19 cellular contexts compared by ENCODE assay signal in the genomic region with DNA sequence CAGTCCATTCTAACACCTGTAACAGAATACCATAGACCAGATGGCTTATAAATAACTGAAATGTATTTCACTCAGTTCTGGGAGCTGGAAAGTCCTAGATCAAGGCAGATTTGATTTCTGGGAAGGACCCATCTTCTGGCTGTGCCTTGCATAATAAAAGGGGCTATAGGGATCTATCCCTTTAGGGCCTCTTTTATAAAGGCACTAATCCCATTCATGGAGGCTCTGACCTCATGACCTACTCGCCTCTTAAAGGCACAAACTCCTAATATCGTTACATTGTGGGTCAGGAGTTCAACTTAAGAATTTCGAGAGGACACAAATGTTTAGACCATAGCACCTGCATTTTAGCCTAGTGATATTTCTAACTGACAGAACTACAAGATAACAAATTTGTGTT.
DNase-seq lines count a peak whose midpoint lies in the region; ATAC-seq, FAIRE-seq and TF ChIP-seq lines count a peak whose summit lies in the region.
"Had no signal": no experiment of that assay in that cellular context is flagged by ENCODE, and none has a peak within 500 bp of the region (broad histone marks: within the 10 kb centered on the region; RNA-seq: fewer than 3 reads in every experiment).

No MANE protein-coding gene starts in this region.

- no peak overlapping the region for H3K27ac Mint-ChIP-seq in GM23338
- H3K27ac Mint-ChIP-seq: B cell; CD4-positive, alpha-beta T cell; HFFc6 had no signal

- no peak overlapping the region for H4K5ac ChIP-seq in H1 (ENCODE audit: insufficient read length, low read depth, low read length)

- H3K4me3 Mint-ChIP-seq in GM23338, result no peak overlapping the region
- H3K4me3 Mint-ChIP-seq: B cell; CD4-positive, alpha-beta T cell; HFFc6 had no signal

- TF ChIP-seq CTCF in GM23338 (conservative IDR thresholded peaks at IDR 0.05; ENCODE audit: low read depth in 2 of 2), result no peak
- TF ChIP-seq CTCF in H1 (IDR thresholded peaks at IDR 0.05; ENCODE audit: control extremely low read depth in 1 of 3, insufficient read depth in 1 of 3, low read depth in 1 of 3, low read length in 3 of 3), result no peak

- no peak overlapping the region for H3K14ac ChIP-seq in H1 (ENCODE audit: insufficient read length)
- no peak overlapping the region for H3K14ac ChIP-seq in neuronal stem cell (ENCODE audit: low read length)

- no peak overlapping the region for H3K56ac ChIP-seq in H1 (replicated peaks; ENCODE audit: insufficient read length, low read depth, low read length)

- no peak overlapping the region for H2AFZ ChIP-seq in GM23338
- H2AFZ ChIP-seq in H1 (ENCODE audit: low read length), result no peak overlapping the region
- peak overlapping the region; percentile 69 for H2AFZ ChIP-seq in neuronal stem cell (ENCODE audit: low read length)

- H3K4me1 ChIP-seq in GM23338 (ENCODE audit: insufficient read depth), result no peaks in the 10 kb centered on the region
- H3K4me1 ChIP-seq in H1 (replicated peaks in 1 of 4; ENCODE audit: control insufficient read depth in 3 of 4, insufficient read depth in 4 of 4, low read length in 3 of 4), result no peaks in the 10 kb centered on the region
- peaks cover 4 to 7% of the 10 kb centered on the region in 2 donors for H3K4me1 ChIP-seq in neuronal stem cell (ENCODE audit: control insufficient read depth in 2 of 2, insufficient read depth in 1 of 2, low read depth in 1 of 2, low read length in 2 of 2)

- no peak overlapping the region for H2BK5ac ChIP-seq in H1 (ENCODE audit: low read depth, low read length)
- H2BK5ac ChIP-seq in neuronal stem cell (ENCODE audit: low read length), result no peak overlapping the region

- H2BK120ac ChIP-seq in H1 (replicated peaks; ENCODE audit: low read depth, low read length), result no peak overlapping the region
- H2BK120ac ChIP-seq in neuronal stem cell (ENCODE audit: low read depth, low read length), result no peak overlapping the region

- no peaks in the 10 kb centered on the region for H3K4me1 Mint-ChIP-seq in GM23338
- H3K4me1 Mint-ChIP-seq: B cell had no signal

- no peaks in the 10 kb centered on the region for H3K9me3 Mint-ChIP-seq in GM23338

- CTCF ChIA-PET in H1 (lab: Charles Lee; ENCODE audit: partially characterized antibody), result no interaction called here

- no peaks in the 10 kb centered on the region for H3K36me3 Mint-ChIP-seq in GM23338 (ENCODE audit: low read depth)

- H3K27me3 Mint-ChIP-seq in GM23338 (ENCODE audit: insufficient read depth, low read depth, poor library complexity), result no peaks in the 10 kb centered on the region
- H3K27me3 Mint-ChIP-seq: B cell; CD4-positive, alpha-beta T cell had no signal

- WGBS in H1 (ENCODE audit: extremely low coverage in 1 of 2, insufficient coverage in 1 of 2, insufficient read length in 1 of 2, insufficient replicate concordance in 2 of 2, low coverage in 1 of 2, low lambda C conversion rate in 2 of 2, missing lambda C conversion rate in 1 of 2), 2 experiments, result 88% methylated on average over 3 of the region's 3 CpGs; no CpG with 5 or more reads in 1 of the 2 experiments
- no CpG with 5 or more reads among the region's 3 CpGs for WGBS in neuronal stem cell (ENCODE audit: extremely low coverage in 2 of 2, insufficient read length in 2 of 2, insufficient replicate concordance in 1 of 2), 2 donors

- TF ChIP-seq EP300 in H1 (IDR thresholded peaks at IDR 0.05; ENCODE audit: borderline replicate concordance in 1 of 2, low read depth in 2 of 2, low read length in 2 of 2), result no peak

- no peak overlapping the region for H3K4me2 ChIP-seq in GM23338
- H3K4me2 ChIP-seq in H1 (ENCODE audit: insufficient read depth in 1 of 2, low read depth in 2 of 2, low read length in 2 of 2), result no peak overlapping the region
- no peak overlapping the region for H3K4me2 ChIP-seq in neuronal stem cell (ENCODE audit: insufficient read depth, low read length, poor library complexity, severe bottlenecking)

- no peak overlapping the region for H2BK20ac ChIP-seq in H1 (ENCODE audit: low read length)

- H2BK12ac ChIP-seq in H1 (ENCODE audit: low read depth, low read length), result no peak overlapping the region
- no peak overlapping the region for H2BK12ac ChIP-seq in neuronal stem cell (ENCODE audit: low read length)

- H4K91ac ChIP-seq in H1 (replicated peaks; ENCODE audit: insufficient read length, low read length) (no peak overlapping the region), neuronal stem cell (ENCODE audit: low read depth, low read length, poor library complexity) (no peak overlapping the region)

- H3K9me2 ChIP-seq in GM23338 (ENCODE audit: insufficient read depth), result no peaks in the 10 kb centered on the region

- H3F3A ChIP-seq in GM23338 (replicated peaks; ENCODE audit: low read depth), result no peaks in the 10 kb centered on the region

- H4K20me1 ChIP-seq in GM23338 (replicated peaks; ENCODE audit: insufficient read depth) (no peaks in the 10 kb centered on the region), H1 (replicated peaks in 1 of 2; ENCODE audit: control insufficient read depth in 1 of 2, insufficient read depth in 2 of 2, low read length in 2 of 2) (no peaks in the 10 kb centered on the region)

- H3K4ac ChIP-seq in H1 (replicated peaks; ENCODE audit: insufficient read length, low read depth, low read length), result no peak overlapping the region
- no peak overlapping the region for H3K4ac ChIP-seq in neuronal stem cell (ENCODE audit: low read length)

- H3K27ac ChIP-seq in GM23338 (ENCODE audit: low read depth) (no peak overlapping the region), H1 (ENCODE audit: low read depth, low read length) (no peak overlapping the region), neuronal stem cell (replicated peaks; ENCODE audit: low read length) (no peak overlapping the region)

- H3K27me3 ChIP-seq in GM23338 (ENCODE audit: insufficient read depth) (no peaks in the 10 kb centered on the region), H1 (replicated peaks in 1 of 4; ENCODE audit: control insufficient read depth in 3 of 4, extremely low read depth in 1 of 4, insufficient read depth in 3 of 4, low read length in 3 of 4) (no peaks in the 10 kb centered on the region), neuronal stem cell (ENCODE audit: control insufficient read depth in 3 of 3, insufficient read depth in 3 of 3, low read depth in 1 of 3, low read length in 3 of 3) (no peaks in the 10 kb centered on the region), H7 (ENCODE audit: control insufficient read depth, insufficient read depth, low read length) (no peaks in the 10 kb centered on the region)

- H2AK5ac ChIP-seq in H1 (ENCODE audit: low read depth, low read length) (no peak overlapping the region), neuronal stem cell (ENCODE audit: low read depth, low read length) (no peak overlapping the region)

- no peak for TF ChIP-seq POLR2A in H1 (IDR thresholded peaks at IDR 0.05; ENCODE audit: control extremely low read depth in 1 of 2, low read depth in 2 of 2, low read length in 2 of 2)

- POLR2A ChIA-PET in H1 (lab: Charles Lee; ENCODE audit: partially characterized antibody), result no interaction called here

- DNase-seq in GM23338 (ENCODE audit: low spot score), result no peak
- peak; percentile 46 for DNase-seq in NCI-H524 treated with DMSO at 0.1 percent for 48 hours (lab: John Stamatoyannopoulos, UW)
- no peak for DNase-seq in H1 (ENCODE audit: low read depth in 1 of 2, low spot score in 2 of 2)
- peak; percentile 44 for DNase-seq in neuronal stem cell (ENCODE audit: low spot score)
- no peak for DNase-seq in RKO (ENCODE audit: low spot score)
- no peak for DNase-seq in H7
- no peak for DNase-seq in SKM-1 treated with dmso at 0.1 percent for 144 hours (lab: John Stamatoyannopoulos, UW; ENCODE audit: unreplicated experiment)
- DNase-seq: C1 segment of cervical spinal cord; Calu3; CD4-positive, alpha-beta T cell; DMS153; DMS79 treated with DMSO at 0.1 percent for 48 hours; EL; GOT3; HCEC 1CT; HFFc6 had no signal

- H3K18ac ChIP-seq in H1 (ENCODE audit: extremely low read depth, low read length) (no peak overlapping the region), neuronal stem cell (ENCODE audit: low read length) (no peak overlapping the region)

- no peaks in the 10 kb centered on the region for H3K23me2 ChIP-seq in H1 (ENCODE audit: low read depth, low read length)

- H3K79me1 ChIP-seq in H1 (ENCODE audit: low read depth, low read length) (no peaks in the 10 kb centered on the region), neuronal stem cell (ENCODE audit: low read depth, low read length) (no peaks in the 10 kb centered on the region)

- no peak overlapping the region for H3K9ac ChIP-seq in H1 (replicated peaks in 1 of 4; ENCODE audit: extremely low read depth in 1 of 4, low read depth in 3 of 4, low read length in 3 of 4)
- H3K9ac ChIP-seq in neuronal stem cell (ENCODE audit: low read depth, low read length, poor library complexity), result no peak overlapping the region

- peak; percentile 62 for ATAC-seq in GM23338

- H2BK15ac ChIP-seq in H1 (ENCODE audit: low read length) (no peak overlapping the region), neuronal stem cell (ENCODE audit: low read length) (no peak overlapping the region)

- no peak for FAIRE-seq in H1 (lab: Jason Lieb, UNC)
- FAIRE-seq: G401.6, GM12891 had no signal

- TF ChIP-seq RAD21 in H1 (IDR thresholded peaks at IDR 0.05 in 1 of 2, conservative IDR thresholded peaks at IDR 0.05 in 1 of 2; ENCODE audit: low read depth in 2 of 2, low read length in 2 of 2), result no peak

- H3K4me3 ChIP-seq in GM23338 (no peak overlapping the region), H1 (ENCODE audit: extremely low read depth in 1 of 4, insufficient read depth in 2 of 4, low read depth in 3 of 4, low read length in 4 of 4) (no peak overlapping the region), neuronal stem cell (ENCODE audit: low read length in 2 of 2) (no peak overlapping the region), H7 (ENCODE audit: insufficient read depth, low read depth, low read length) (no peak overlapping the region)

- H3K23ac ChIP-seq in H1 (ENCODE audit: insufficient read length), result no peak overlapping the region
- H3K23ac ChIP-seq in neuronal stem cell (ENCODE audit: low read depth, low read length, poor library complexity), result no peak overlapping the region

- H3K79me2 ChIP-seq in GM23338 (replicated peaks; ENCODE audit: insufficient read depth) (no peaks in the 10 kb centered on the region), H1 (ENCODE audit: control insufficient read depth in 1 of 2, insufficient read depth in 2 of 2, low read length in 2 of 2) (no peaks in the 10 kb centered on the region)

- no peaks in the 10 kb centered on the region for H3K36me3 ChIP-seq in GM23338 (ENCODE audit: insufficient read depth)
- H3K36me3 ChIP-seq in H1 (ENCODE audit: control insufficient read depth in 2 of 4, insufficient read depth in 4 of 4, low read length in 3 of 4), result no peaks in the 10 kb centered on the region
- no peaks in the 10 kb centered on the region for H3K36me3 ChIP-seq in neuronal stem cell (replicated peaks in 1 of 2; ENCODE audit: control insufficient read depth in 2 of 2, insufficient read depth in 2 of 2, low read length in 2 of 2)
- no peaks in the 10 kb centered on the region for H3K36me3 ChIP-seq in H7 (replicated peaks; ENCODE audit: control insufficient read depth, insufficient read depth, low read length)

- H3K9me3 ChIP-seq in H1 (ENCODE audit: insufficient read depth in 2 of 2, low read depth in 1 of 2, low read length in 1 of 2) (no peaks in the 10 kb centered on the region), neuronal stem cell (replicated peaks in 1 of 2; ENCODE audit: control insufficient read depth in 2 of 2, insufficient read depth in 1 of 2, low read depth in 1 of 2, low read length in 2 of 2) (no peaks in the 10 kb centered on the region)

- H4K8ac ChIP-seq in H1 (ENCODE audit: extremely low read depth, insufficient read depth, low read length) (no peak overlapping the region), neuronal stem cell (ENCODE audit: low read depth, low read length) (no peak overlapping the region)

Comparison
In these comparisons a context has a peak if more than half of its experiments do, and no peak if none do; other contexts are left out.
1. DNase-seq: peak in NCI-H524 treated with DMSO at 0.1 percent for 48 hours (single experiment) and neuronal stem cell (single experiment); none in GM23338 (single experiment), H1 (0 of 2), RKO (single experiment), H7 (single experiment) and SKM-1 treated with dmso at 0.1 percent for 144 hours (single experiment).